21 cellular contexts compared by ENCODE assay signal in genomic region chr12:6351622-6352021, GRCh38. TPM values are rescaled to one million over a fixed set of nuclear protein-coding genes. Genes with fewer than 3 reads are reported as not detected.
A peak's percentile ranks its signal among the peaks of the same experiment; 100 is the strongest.
DNase-seq lines count a peak whose midpoint lies in the region; ATAC-seq, FAIRE-seq and TF ChIP-seq lines count a peak whose summit lies in the region.
"Had no signal": no experiment of that assay in that cellular context is flagged by ENCODE, and none has a peak within 500 bp of the region (broad histone marks: within the 10 kb centered on the region; RNA-seq: fewer than 3 reads in every experiment).

No MANE protein-coding gene starts in this region.

- 56 to 82% (median 72%) methylated on average over 5 of the region's 5 CpGs for WGBS in spleen, 5 donors

- H3K27ac ChIP-seq in left ventricle myocardium inferior (replicated peaks) (peak overlapping the region; percentile 58), HCT116 (ENCODE audit: low read depth, low read length) (no peak overlapping the region), kidney (ENCODE audit: low read depth in 2 of 2, low read length in 2 of 2) (no peak overlapping the region), spleen (peak overlapping the region in 5 of 8 donors; percentile 65 to 77 (median 70))
- H3K27ac ChIP-seq: 22Rv1, GM23248 had no signal

- TF ChIP-seq CTCF in left ventricle myocardium inferior (IDR thresholded peaks at IDR 0.05; ENCODE audit: borderline replicate concordance) = no peak
- no peak for TF ChIP-seq CTCF in HCT116 (IDR thresholded peaks at IDR 0.05 in 2 of 3, conservative IDR thresholded peaks at IDR 0.05 in 1 of 3; ENCODE audit: borderline replicate concordance in 1 of 3, insufficient read depth in 1 of 3, low read depth in 2 of 3, low read length in 2 of 3)
- no peak for TF ChIP-seq CTCF in kidney (IDR thresholded peaks at IDR 0.05; ENCODE audit: borderline replicate concordance, extremely low read depth, insufficient read depth)
- no peak for TF ChIP-seq CTCF in spleen (IDR thresholded peaks at IDR 0.05 in 8 of 11, conservative IDR thresholded peaks at IDR 0.05 in 3 of 11)

- no peak for TF ChIP-seq POLR2A in HCT116 (IDR thresholded peaks at IDR 0.05; ENCODE audit: borderline replicate concordance, extremely low read depth, insufficient read depth, insufficient read length)
- TF ChIP-seq POLR2A in spleen (IDR thresholded peaks at IDR 0.05) = no peak

- H3K4me3 ChIP-seq in left ventricle myocardium inferior (no peak overlapping the region), HCT116 (replicated peaks in 1 of 2; ENCODE audit: low read depth in 1 of 2, low read length in 2 of 2) (no peak overlapping the region), kidney (ENCODE audit: low read length in 2 of 2) (no peak overlapping the region), spleen (no peak overlapping the region)
- H3K4me3 ChIP-seq: A549, GM23248, HAP-1 had no signal

- DNase-seq in left ventricle myocardium inferior (no peak), Right ventricle myocardium inferior (ENCODE audit: missing footprints) (no peak), HCT116 (ENCODE audit: low read depth, low spot score) (no peak), kidney (peak; percentile 15), spleen (no peak), GDM1 (lab: John Stamatoyannopoulos, UW) (no peak)
- DNase-seq in central memory CD4-positive, alpha-beta T cell = no peak
- DNase-seq: CD4-positive, CD25-positive, alpha-beta regulatory T cell; CD8-positive, alpha-beta memory T cell; COR-L47; DMS 273 treated with DMSO at 0.1 percent for 48 hours; DMS53; DND-41; GM23248 had no signal

- H3K9me2 ChIP-seq in HCT116 (ENCODE audit: insufficient read depth) = no peaks in the 10 kb centered on the region

- no peak overlapping the region for H3K4me2 ChIP-seq in HCT116 (ENCODE audit: low read length)
- H3K4me2 ChIP-seq: A549 had no signal

- H3K9me3 ChIP-seq in left ventricle myocardium inferior (replicated peaks) = no peaks in the 10 kb centered on the region
- no peaks in the 10 kb centered on the region for H3K9me3 ChIP-seq in HCT116 (ENCODE audit: control insufficient read depth in 1 of 2, insufficient read depth in 1 of 2, low read depth in 1 of 2, low read length in 2 of 2)
- H3K9me3 ChIP-seq in kidney (ENCODE audit: control insufficient read depth in 1 of 2, low read length in 2 of 2) = no peaks in the 10 kb centered on the region
- no peaks in the 10 kb centered on the region for H3K9me3 ChIP-seq in spleen
- H3K9me3 ChIP-seq: A549, HAP-1 had no signal

- CTCF ChIA-PET in HCT116 (lab: Charles Lee) = no interaction called here

- H2AFZ ChIP-seq in HCT116 (ENCODE audit: low read depth, low read length, poor library complexity, severe bottlenecking) = no peak overlapping the region
- H2AFZ ChIP-seq: GM23248 had no signal

- POLR2A ChIA-PET in HCT116 (lab: Charles Lee) = no interaction called here

- H4K20me1 ChIP-seq in HCT116 (ENCODE audit: insufficient read depth) = no peaks in the 10 kb centered on the region

- ATAC-seq in Right ventricle myocardium inferior = no peak
- no peak for ATAC-seq in HCT116
- ATAC-seq in GM19455 (IDR thresholded peaks at IDR 0.05; ENCODE audit: unreplicated experiment) = no peak
- ATAC-seq: A549 had no signal

- no TSS peak for BruUV-seq in HCT116 (replicated peaks; lab: Mats Ljungman, UMichigan)

- H3K27me3 ChIP-seq in left ventricle myocardium inferior (ENCODE audit: low read depth) (no peaks in the 10 kb centered on the region), HCT116 (ENCODE audit: insufficient read depth, low read length) (no peaks in the 10 kb centered on the region), spleen (replicated peaks in 1 of 7) (peaks cover 0 to 36% (median 0%) of the 10 kb centered on the region in 7 donors)

- TF ChIP-seq RAD21 in HCT116 (IDR thresholded peaks at IDR 0.05; ENCODE audit: low read depth) = no peak

- peaks cover 27% of the 10 kb centered on the region for H3K4me1 ChIP-seq in left ventricle myocardium inferior
- peaks cover 2 to 18% of the 10 kb centered on the region in 2 experiments for H3K4me1 ChIP-seq in HCT116 (ENCODE audit: control insufficient read depth in 1 of 2, insufficient read depth in 2 of 2, low read length in 2 of 2)
- peaks cover 5 to 19% of the 10 kb centered on the region in 2 donors for H3K4me1 ChIP-seq in kidney (ENCODE audit: control insufficient read depth in 1 of 2, insufficient read depth in 1 of 2, low read depth in 1 of 2, low read length in 2 of 2)
- peaks cover 12 to 80% (median 46%) of the 10 kb centered on the region in 6 donors for H3K4me1 ChIP-seq in spleen
- H3K4me1 ChIP-seq: HAP-1 had no signal

- no peaks in the 10 kb centered on the region for H3K79me2 ChIP-seq in HCT116 (ENCODE audit: insufficient read depth, low read length)

- RAD21 ChIA-PET in HCT116 (lab: Charles Lee; ENCODE audit: low non-redundant PET in 1 of 2, low total read pairs in 2 of 2, uncharacterized antibody in 2 of 2, unreplicated experiment in 2 of 2) = no interaction called here

- no peaks in the 10 kb centered on the region for H3K36me3 ChIP-seq in left ventricle myocardium inferior
- H3K36me3 ChIP-seq in HCT116 (ENCODE audit: control insufficient read depth in 1 of 2, insufficient read depth in 2 of 2, low read length in 2 of 2) = peaks cover 6 to 17% of the 10 kb centered on the region in 2 experiments; a peak in 3 of 4 replicates
- H3K36me3 ChIP-seq in kidney (ENCODE audit: control insufficient read depth in 1 of 2, insufficient read depth in 2 of 2, low read length in 2 of 2) = peaks cover 13 to 17% of the 10 kb centered on the region in 2 donors
- H3K36me3 ChIP-seq in spleen = no peaks in the 10 kb centered on the region
- H3K36me3 ChIP-seq: HAP-1 had no signal

- H3K9ac ChIP-seq in HCT116 (ENCODE audit: low read length) (no peak overlapping the region), kidney (ENCODE audit: low read length in 2 of 2) (no peak overlapping the region)
- H3K9ac ChIP-seq: GM23248 had no signal

- intact Hi-C loops in left ventricle myocardium inferior (cut with micrococcal nuclease) (no loop called here), Right ventricle myocardium inferior (cut with DNase I) (no loop called here), HCT116 (cut with micrococcal nuclease) (no loop called here), kidney (cut with DNase I) (no loop called here), spleen (cut with DNase I; ENCODE audit: low total_unique reads) (no loop called here)

- no peak for FAIRE-seq in kidney (lab: Jason Lieb, UNC)
- FAIRE-seq: A549, GM12892 had no signal

TF ChIP-seq in HCT116, 20 proteins besides CTCF, POLR2A, EP300 and RAD21:
- TF ChIP-seq FOSL1 (IDR thresholded peaks at IDR 0.05; ENCODE audit: low read depth) (no peak), EZH2phosphoT487 (IDR thresholded peaks at IDR 0.05; ENCODE audit: borderline replicate concordance) (no peak), POLR2AphosphoS5 (IDR thresholded peaks at IDR 0.05; ENCODE audit: low read depth, low read length) (peak; percentile 19; the same call in 1 of the 2 replicates), CEBPB (IDR thresholded peaks at IDR 0.05; ENCODE audit: low read depth) (no peak), ZNF274 (IDR thresholded peaks at IDR 0.05; ENCODE audit: low read depth, low read length) (no peak)

RNA-seq across cellular contexts. Expression of gene TNFRSF1A, which starts 9.7 kb away (rescaled TPM):
- total RNA-seq in left ventricle myocardium inferior = 45.6 TPM
- 59.8 TPM for total RNA-seq in Right ventricle myocardium inferior
- total RNA-seq in HCT116 (2021; ENCODE audit: unreplicated experiment) = 129 TPM
- 91.0 and 116 TPM in 2 replicates for polyA plus RNA-seq in HCT116 (2012)
- 186 TPM for total RNA-seq in kidney
- polyA plus RNA-seq in kidney (ENCODE audit: insufficient read depth, low read depth, low replicate concordance) = 99.6 TPM
- 100 to 1,000 TPM; 153 to 578 (median 224) TPM for total RNA-seq in spleen
- polyA plus RNA-seq in spleen = 10 to 100 TPM; 22.5 to 40.6 (median 22.8) TPM

RNA-seq across cellular contexts. Expression of gene SCNN1A, which starts 23.7 kb away (rescaled TPM):
- total RNA-seq in left ventricle myocardium inferior (0.22 TPM), Right ventricle myocardium inferior (0.46 TPM), HCT116 (2021; ENCODE audit: unreplicated experiment) (118 TPM), kidney (452 TPM), spleen (1 to 10 TPM in 6 of 7 donors, under 1 TPM in 1; 0.84 to 8.6 (median 2.0) TPM)
- 150 and 159 TPM in 2 replicates for polyA plus RNA-seq in HCT116 (2012)
- polyA plus RNA-seq in kidney (ENCODE audit: insufficient read depth, low read depth, low replicate concordance) (225 TPM), spleen (under 1 TPM; 0.17 to 0.22 (median 0.18) TPM)
- polyA plus RNA-seq: IgD-negative memory B cell had no signal

RNA-seq across cellular contexts. Expression of gene LTBR, which starts 32.3 kb away (rescaled TPM):
- total RNA-seq in left ventricle myocardium inferior (23.5 TPM), Right ventricle myocardium inferior (34.3 TPM), HCT116 (2021; ENCODE audit: unreplicated experiment) (128 TPM), kidney (114 TPM), spleen (100 to 1,000 TPM in 3 of 7 donors, 10 to 100 TPM in 4; 49.0 to 155 (median 87.8) TPM)
- polyA plus RNA-seq in HCT116 (2012) = 91.2 and 100 TPM in 2 replicates
- polyA plus RNA-seq in kidney (ENCODE audit: insufficient read depth, low read depth, low replicate concordance) (77.8 TPM), spleen (10 to 100 TPM; 14.4 to 29.2 (median 15.7) TPM)
- total RNA-seq: CD4-positive, CD25-positive, alpha-beta regulatory T cell had no signal
- polyA plus RNA-seq: CD8-positive, alpha-beta memory T cell; IgD-negative memory B cell had no signal

RNA-seq across cellular contexts. Expression of gene PLEKHG6, which starts 41.1 kb away (rescaled TPM):
- total RNA-seq in left ventricle myocardium inferior (0.08 TPM), Right ventricle myocardium inferior (0.49 TPM), HCT116 (2021; ENCODE audit: unreplicated experiment) (27.4 TPM), kidney (2.5 TPM), spleen (1 to 10 TPM in 1 of 7 donors, under 1 TPM in 2, not detected in 4; 0.19 to 1.2 (median 0.74) TPM)
- polyA plus RNA-seq in HCT116 (2012) = 16.5 and 19.9 TPM in 2 replicates
- polyA plus RNA-seq in kidney (ENCODE audit: insufficient read depth, low read depth, low replicate concordance) (2.9 TPM), spleen (under 1 TPM; 0.10 to 0.12 (median 0.11) TPM)
- total RNA-seq: CD4-positive, CD25-positive, alpha-beta regulatory T cell; CD8-positive, alpha-beta memory T cell; GM23248 had no signal
- polyA plus RNA-seq: BJ, IgD-negative memory B cell had no signal

Comparison
In these comparisons a context has a peak if more than half of its experiments do, and no peak if none do; other contexts are left out.
1. H3K27ac ChIP-seq: peak in left ventricle myocardium inferior (single experiment) and spleen (5 of 8); none in HCT116 (single experiment) and kidney (0 of 2).
2. RNA of gene SCNN1A, which starts 23.7 kb away (total RNA-seq): 452 TPM in kidney (single experiment) and 118 TPM in HCT116 (single experiment); 0.84 to 8.6 TPM in spleen, 0.46 TPM in Right ventricle myocardium inferior (single experiment) and 0.22 TPM in left ventricle myocardium inferior (single experiment); every median in the first group is over 10 times any median in the second.